In the genomic region with DNA sequence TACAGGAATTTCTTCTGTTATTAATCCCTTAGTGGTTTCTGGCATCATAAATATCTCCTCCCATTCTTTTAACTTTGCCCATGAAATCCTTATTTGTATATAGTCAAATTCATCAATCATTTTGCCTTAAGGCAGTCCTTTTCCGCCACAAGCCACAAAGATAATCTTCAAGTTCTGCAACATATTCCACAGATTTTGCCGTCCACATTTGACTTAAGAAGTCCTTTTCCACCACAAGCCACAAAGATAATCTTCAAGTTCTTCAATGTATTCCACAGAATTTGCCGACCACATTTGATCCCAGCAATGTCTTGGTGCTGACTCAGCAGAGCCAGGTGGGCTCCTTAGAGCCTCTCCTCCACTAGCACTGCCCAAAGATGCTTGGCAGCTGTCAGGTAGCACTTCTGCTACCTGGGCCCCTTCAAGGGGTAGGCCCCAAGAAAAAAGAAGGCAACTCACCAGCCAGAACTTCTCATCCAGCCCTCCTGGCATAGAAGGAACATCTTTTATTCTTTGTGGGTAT, we compare ENCODE assay signal across 5 cellular contexts. TPM values are rescaled to one million over a fixed set of nuclear protein-coding genes. Genes with fewer than 3 reads are reported as not detected.
"Had no signal": no experiment of that assay in that cellular context is flagged by ENCODE, and none has a peak within 500 bp of the region (broad histone marks: within the 10 kb centered on the region; RNA-seq: fewer than 3 reads in every experiment).

No MANE protein-coding gene starts in this region.

- H3K9me3 ChIP-seq: esophagus muscularis mucosa, psoas muscle had no signal

- H3K9ac ChIP-seq: neural progenitor cell had no signal

- H3K4me3 ChIP-seq: esophagus muscularis mucosa, neural progenitor cell, psoas muscle, smooth muscle cell had no signal

- H3K4me1 ChIP-seq: neural progenitor cell, psoas muscle had no signal

- H2AFZ ChIP-seq: neural progenitor cell had no signal

- H3K27ac ChIP-seq: esophagus muscularis mucosa, neural progenitor cell, psoas muscle had no signal

- H3K4me2 ChIP-seq: neural progenitor cell, smooth muscle cell had no signal

- H3K27me3 ChIP-seq: neural progenitor cell had no signal

- H3K36me3 ChIP-seq: neural progenitor cell had no signal

RNA-seq across cellular contexts. Expression of a gene that starts 44.3 kb away (rescaled TPM):
- total RNA-seq: osteoblast had no signal
